8 cellular contexts compared by ENCODE assay signal in the genomic region with DNA sequence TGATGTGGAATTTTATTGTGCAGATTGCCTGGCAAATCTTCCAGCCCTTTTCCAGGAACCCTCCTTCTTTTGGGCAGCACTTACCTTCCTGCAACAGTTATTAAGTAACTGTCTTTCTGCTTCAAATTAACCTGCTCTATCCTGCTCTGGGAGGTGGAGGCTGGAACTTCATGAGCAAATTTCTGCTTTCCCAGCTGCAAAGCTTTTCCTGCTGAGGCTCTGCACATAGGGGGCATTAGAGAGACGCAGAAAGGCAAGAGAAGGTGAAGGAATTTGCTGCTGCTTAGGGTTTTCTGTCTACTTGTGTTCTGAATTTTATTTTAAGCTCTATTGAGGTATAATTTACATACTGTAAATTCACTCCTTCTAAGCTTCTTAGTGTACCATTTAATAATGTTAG.
DNase-seq lines count a peak whose midpoint lies in the region; ATAC-seq and TF ChIP-seq lines count a peak whose summit lies in the region.

No MANE protein-coding gene starts in this region.

- no peaks in the 10 kb centered on the region for H3K36me3 ChIP-seq in SK-N-MC (ENCODE audit: insufficient read depth, low read length)

- peaks cover 21 to 23% of the 10 kb centered on the region in 2 donors for H3K4me1 Mint-ChIP-seq in stimulated activated naive B cell treated with anti-CD40 and anti-IgM and Interleukin-4, amounts not matched to agents 10 μg/mL and 1 μg/mL and 100 μg/mL, for 72 hours
- peaks cover 14% of the 10 kb centered on the region for H3K4me1 Mint-ChIP-seq in activated CD4-positive, alpha-beta T cell treated with anti-CD3 and anti-CD28 coated beads, Interleukin-2, amount 10 ng/mL, durations not matched to agents 7 days and 5 days

- H3K9me3 ChIP-seq in SK-N-MC (ENCODE audit: low read depth, low read length), result no peaks in the 10 kb centered on the region

- POLR2A ChIA-PET in activated CD4-positive, alpha-beta T cell treated with anti-CD3 and anti-CD28 coated beads, Interleukin-2, amount 10 ng/mL, durations not matched to agents 7 days and 5 days (lab: Charles Lee), result no interaction called here

- CTCF ChIA-PET in activated CD4-positive, alpha-beta T cell treated with anti-CD3 and anti-CD28 coated beads, Interleukin-2, amount 10 ng/mL, durations not matched to agents 7 days and 5 days (lab: Charles Lee), result interaction anchor here (0.7 to 2.7 kb wide), 9 partner anchors 11 to 281 kb away, joined by 3 to 9 read pairs (median 3); no protein-coding TSS in a partner anchor

- no peak overlapping the region for H3K9ac ChIP-seq in SK-N-MC (ENCODE audit: insufficient read length)

- H3K27me3 Mint-ChIP-seq in stimulated activated naive B cell treated with anti-CD40 and anti-IgM and Interleukin-4, amounts not matched to agents 10 μg/mL and 1 μg/mL and 100 μg/mL, for 72 hours, result peaks cover 36 to 47% of the 10 kb centered on the region in 2 donors
- peaks cover 15% of the 10 kb centered on the region for H3K27me3 Mint-ChIP-seq in activated CD4-positive, alpha-beta T cell treated with anti-CD3 and anti-CD28 coated beads, Interleukin-2, amount 10 ng/mL, durations not matched to agents 7 days and 5 days

- no peak for TF ChIP-seq CTCF in lower leg skin (IDR thresholded peaks at IDR 0.05)

- no peak overlapping the region for H3K4me3 Mint-ChIP-seq in stimulated activated naive B cell treated with anti-CD40 and anti-IgM and Interleukin-4, amounts not matched to agents 10 μg/mL and 1 μg/mL and 100 μg/mL, for 72 hours
- H3K4me3 Mint-ChIP-seq in activated CD4-positive, alpha-beta T cell treated with anti-CD3 and anti-CD28 coated beads, Interleukin-2, amount 10 ng/mL, durations not matched to agents 7 days and 5 days, result no peak overlapping the region

- peak overlapping the region; percentile 84 for H3K27ac ChIP-seq in SK-N-MC

- DNase-seq in AML-193 (lab: John Stamatoyannopoulos, UW) (peak; percentile 38 to 72), H4 (ENCODE audit: low spot score) (peak; percentile 70), SK-N-MC (ENCODE audit: low read depth, low spot score) (peak; percentile 71), glomerular endothelial cell (ENCODE audit: extremely low read depth, low read depth, low spot score) (peak; percentile 18), lower leg skin (ENCODE audit: low spot score in 2 of 2) (no peak)
- DNase-seq in stimulated activated naive B cell treated with anti-CD40 and anti-IgM and Interleukin-4, amounts not matched to agents 10 μg/mL and 1 μg/mL and 100 μg/mL, for 72 hours, result no peak
- DNase-seq in activated CD4-positive, alpha-beta T cell treated with anti-CD3 and anti-CD28 coated beads, Interleukin-2, amount 10 ng/mL, durations not matched to agents 7 days and 5 days, result no peak

- H3K9me3 Mint-ChIP-seq in stimulated activated naive B cell treated with anti-CD40 and anti-IgM and Interleukin-4, amounts not matched to agents 10 μg/mL and 1 μg/mL and 100 μg/mL, for 72 hours, result peaks cover 0 to 2% of the 10 kb centered on the region in 2 donors
- H3K9me3 Mint-ChIP-seq in activated CD4-positive, alpha-beta T cell treated with anti-CD3 and anti-CD28 coated beads, Interleukin-2, amount 10 ng/mL, durations not matched to agents 7 days and 5 days, result no peaks in the 10 kb centered on the region

- TF ChIP-seq POLR2A in lower leg skin (IDR thresholded peaks at IDR 0.05), result no peak

- no peak overlapping the region for H3K27ac Mint-ChIP-seq in stimulated activated naive B cell treated with anti-CD40 and anti-IgM and Interleukin-4, amounts not matched to agents 10 μg/mL and 1 μg/mL and 100 μg/mL, for 72 hours
- no peak overlapping the region for H3K27ac Mint-ChIP-seq in activated CD4-positive, alpha-beta T cell treated with anti-CD3 and anti-CD28 coated beads, Interleukin-2, amount 10 ng/mL, durations not matched to agents 7 days and 5 days

- WGBS in lower leg skin, 2 donors, result 32 to 39% methylated on average over 1 of the region's 1 CpG

- peaks cover 0 to 3% of the 10 kb centered on the region in 2 donors for H3K36me3 Mint-ChIP-seq in stimulated activated naive B cell treated with anti-CD40 and anti-IgM and Interleukin-4, amounts not matched to agents 10 μg/mL and 1 μg/mL and 100 μg/mL, for 72 hours
- H3K36me3 Mint-ChIP-seq in activated CD4-positive, alpha-beta T cell treated with anti-CD3 and anti-CD28 coated beads, Interleukin-2, amount 10 ng/mL, durations not matched to agents 7 days and 5 days (ENCODE audit: low read depth), result no peaks in the 10 kb centered on the region

- peak overlapping the region; percentile 33; the same call in 1 of the 2 replicates for H3K4me3 ChIP-seq in SK-N-MC
- no peak overlapping the region for H3K4me3 ChIP-seq in lower leg skin (ENCODE audit: low read depth, poor library complexity, severe bottlenecking)

- ATAC-seq in stimulated activated naive B cell treated with anti-CD40 and anti-IgM and Interleukin-4, amounts not matched to agents 10 μg/mL and 1 μg/mL and 100 μg/mL, for 72 hours (replicated peaks), result peak; percentile 47 to 58
- ATAC-seq in GM21447 (IDR thresholded peaks at IDR 0.05; ENCODE audit: unreplicated experiment), result no peak

- intact Hi-C loops in lower leg skin (cut with DNase I; ENCODE audit: low total_unique reads), result no loop called here

Comparison
In these comparisons a context has a peak if more than half of its experiments do, and no peak if none do; other contexts are left out.
1. DNase-seq: peak in AML-193 (2 of 2), H4 (single experiment), SK-N-MC (single experiment) and glomerular endothelial cell (single experiment); none in stimulated activated naive B cell treated with anti-CD40 and anti-IgM and Interleukin-4, amounts not matched to agents 10 μg/mL and 1 μg/mL and 100 μg/mL, for 72 hours (single experiment), lower leg skin (0 of 2) and activated CD4-positive, alpha-beta T cell treated with anti-CD3 and anti-CD28 coated beads, Interleukin-2, amount 10 ng/mL, durations not matched to agents 7 days and 5 days (single experiment).